In genomic region chr12:78571953-78572352, GRCh38 we compare ENCODE assay signal across 1 cellular context.
TF ChIP-seq lines count a peak whose summit lies in the region.

No MANE protein-coding gene starts in this region.

TF ChIP-seq in liver, 16 proteins besides CTCF, POLR2A, EP300 and RAD21 (continued from another document):
- TF ChIP-seq REST (IDR thresholded peaks at IDR 0.05) (no peak), FOXA1 (IDR thresholded peaks at IDR 0.05) (no peak), MAX (IDR thresholded peaks at IDR 0.05) (no peak), GABPA (IDR thresholded peaks at IDR 0.05 in 1 of 2, conservative IDR thresholded peaks at IDR 0.05 in 1 of 2) (no peak), HNF4G (IDR thresholded peaks at IDR 0.05) (no peak)
